Comparison of ENCODE assay signal across 1 cellular context in genomic region chr6:82247634-82248232, GRCh38.
A peak's percentile ranks its signal among the peaks of the same experiment; 100 is the strongest.
TF ChIP-seq lines count a peak whose summit lies in the region.

A gene with protein sequence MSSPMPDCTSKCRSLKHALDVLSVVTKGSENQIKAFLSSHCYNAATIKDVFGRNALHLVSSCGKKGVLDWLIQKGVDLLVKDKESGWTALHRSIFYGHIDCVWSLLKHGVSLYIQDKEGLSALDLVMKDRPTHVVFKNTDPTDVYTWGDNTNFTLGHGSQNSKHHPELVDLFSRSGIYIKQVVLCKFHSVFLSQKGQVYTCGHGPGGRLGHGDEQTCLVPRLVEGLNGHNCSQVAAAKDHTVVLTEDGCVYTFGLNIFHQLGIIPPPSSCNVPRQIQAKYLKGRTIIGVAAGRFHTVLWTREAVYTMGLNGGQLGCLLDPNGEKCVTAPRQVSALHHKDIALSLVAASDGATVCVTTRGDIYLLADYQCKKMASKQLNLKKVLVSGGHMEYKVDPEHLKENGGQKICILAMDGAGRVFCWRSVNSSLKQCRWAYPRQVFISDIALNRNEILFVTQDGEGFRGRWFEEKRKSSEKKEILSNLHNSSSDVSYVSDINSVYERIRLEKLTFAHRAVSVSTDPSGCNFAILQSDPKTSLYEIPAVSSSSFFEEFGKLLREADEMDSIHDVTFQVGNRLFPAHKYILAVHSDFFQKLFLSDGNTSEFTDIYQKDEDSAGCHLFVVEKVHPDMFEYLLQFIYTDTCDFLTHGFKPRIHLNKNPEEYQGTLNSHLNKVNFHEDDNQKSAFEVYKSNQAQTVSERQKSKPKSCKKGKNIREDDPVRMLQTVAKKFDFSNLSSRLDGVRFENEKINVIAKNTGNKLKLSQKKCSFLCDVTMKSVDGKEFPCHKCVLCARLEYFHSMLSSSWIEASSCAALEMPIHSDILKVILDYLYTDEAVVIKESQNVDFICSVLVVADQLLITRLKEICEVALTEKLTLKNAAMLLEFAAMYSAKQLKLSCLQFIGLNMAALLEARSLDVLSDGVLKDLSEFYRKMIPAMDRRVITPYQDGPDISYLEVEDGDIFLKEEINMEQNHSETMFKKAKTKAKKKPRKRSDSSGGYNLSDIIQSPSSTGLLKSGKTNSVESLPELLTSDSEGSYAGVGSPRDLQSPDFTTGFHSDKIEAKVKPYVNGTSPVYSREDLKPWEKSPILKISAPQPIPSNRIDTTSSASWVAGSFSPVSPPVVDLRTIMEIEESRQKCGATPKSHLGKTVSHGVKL (N-terminal part only) (minus strand): TSS chr6:82247744. CDS start chr6:82240486, 7,258 bp downstream.

TF ChIP-seq in GM12878, 131 proteins besides CTCF, POLR2A, EP300 and RAD21 (continued from another document and continues in another):
- TF ChIP-seq, protein P1, sequence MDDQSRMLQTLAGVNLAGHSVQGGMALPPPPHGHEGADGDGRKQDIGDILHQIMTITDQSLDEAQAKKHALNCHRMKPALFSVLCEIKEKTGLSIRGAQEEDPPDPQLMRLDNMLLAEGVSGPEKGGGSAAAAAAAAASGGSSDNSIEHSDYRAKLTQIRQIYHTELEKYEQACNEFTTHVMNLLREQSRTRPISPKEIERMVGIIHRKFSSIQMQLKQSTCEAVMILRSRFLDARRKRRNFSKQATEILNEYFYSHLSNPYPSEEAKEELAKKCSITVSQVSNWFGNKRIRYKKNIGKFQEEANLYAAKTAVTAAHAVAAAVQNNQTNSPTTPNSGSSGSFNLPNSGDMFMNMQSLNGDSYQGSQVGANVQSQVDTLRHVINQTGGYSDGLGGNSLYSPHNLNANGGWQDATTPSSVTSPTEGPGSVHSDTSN (IDR thresholded peaks at IDR 0.05; ENCODE audit: insufficient replicate concordance, low read depth, low read length) = peak; percentile 58
- TF ChIP-seq SMARCA5 (IDR thresholded peaks at IDR 0.05) = no peak
- TF ChIP-seq MTA2 (IDR thresholded peaks at IDR 0.05; ENCODE audit: low read depth) = no peak
- TF ChIP-seq HCFC1 (IDR thresholded peaks at IDR 0.05; ENCODE audit: low read length) = 0 out of 2 replicates have a peak, but pooled peaks have one; percentile 20
- TF ChIP-seq CREB1 (IDR thresholded peaks at IDR 0.05; ENCODE audit: low read depth) = peak; percentile 40; the same call in 1 of the 2 replicates
- TF ChIP-seq STAT1 (conservative IDR thresholded peaks at IDR 0.05) = 0 out of 2 replicates have a peak, but pooled peaks have one; percentile 22
- no peak for TF ChIP-seq TCF3 (IDR thresholded peaks at IDR 0.05; ENCODE audit: borderline replicate concordance, insufficient read depth, low read depth, low read length)
- no peak for TF ChIP-seq IRF4 (IDR thresholded peaks at IDR 0.05; ENCODE audit: low read depth, low read length)
- TF ChIP-seq EED (IDR thresholded peaks at IDR 0.05; ENCODE audit: low read depth) = peak; percentile 25; the same call in 1 of the 2 replicates
- TF ChIP-seq, protein P2, sequence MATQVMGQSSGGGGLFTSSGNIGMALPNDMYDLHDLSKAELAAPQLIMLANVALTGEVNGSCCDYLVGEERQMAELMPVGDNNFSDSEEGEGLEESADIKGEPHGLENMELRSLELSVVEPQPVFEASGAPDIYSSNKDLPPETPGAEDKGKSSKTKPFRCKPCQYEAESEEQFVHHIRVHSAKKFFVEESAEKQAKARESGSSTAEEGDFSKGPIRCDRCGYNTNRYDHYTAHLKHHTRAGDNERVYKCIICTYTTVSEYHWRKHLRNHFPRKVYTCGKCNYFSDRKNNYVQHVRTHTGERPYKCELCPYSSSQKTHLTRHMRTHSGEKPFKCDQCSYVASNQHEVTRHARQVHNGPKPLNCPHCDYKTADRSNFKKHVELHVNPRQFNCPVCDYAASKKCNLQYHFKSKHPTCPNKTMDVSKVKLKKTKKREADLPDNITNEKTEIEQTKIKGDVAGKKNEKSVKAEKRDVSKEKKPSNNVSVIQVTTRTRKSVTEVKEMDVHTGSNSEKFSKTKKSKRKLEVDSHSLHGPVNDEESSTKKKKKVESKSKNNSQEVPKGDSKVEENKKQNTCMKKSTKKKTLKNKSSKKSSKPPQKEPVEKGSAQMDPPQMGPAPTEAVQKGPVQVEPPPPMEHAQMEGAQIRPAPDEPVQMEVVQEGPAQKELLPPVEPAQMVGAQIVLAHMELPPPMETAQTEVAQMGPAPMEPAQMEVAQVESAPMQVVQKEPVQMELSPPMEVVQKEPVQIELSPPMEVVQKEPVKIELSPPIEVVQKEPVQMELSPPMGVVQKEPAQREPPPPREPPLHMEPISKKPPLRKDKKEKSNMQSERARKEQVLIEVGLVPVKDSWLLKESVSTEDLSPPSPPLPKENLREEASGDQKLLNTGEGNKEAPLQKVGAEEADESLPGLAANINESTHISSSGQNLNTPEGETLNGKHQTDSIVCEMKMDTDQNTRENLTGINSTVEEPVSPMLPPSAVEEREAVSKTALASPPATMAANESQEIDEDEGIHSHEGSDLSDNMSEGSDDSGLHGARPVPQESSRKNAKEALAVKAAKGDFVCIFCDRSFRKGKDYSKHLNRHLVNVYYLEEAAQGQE (IDR thresholded peaks at IDR 0.05; ENCODE audit: low read depth, low read length) = no peak
- TF ChIP-seq, protein P3, sequence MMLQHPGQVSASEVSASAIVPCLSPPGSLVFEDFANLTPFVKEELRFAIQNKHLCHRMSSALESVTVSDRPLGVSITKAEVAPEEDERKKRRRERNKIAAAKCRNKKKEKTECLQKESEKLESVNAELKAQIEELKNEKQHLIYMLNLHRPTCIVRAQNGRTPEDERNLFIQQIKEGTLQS (IDR thresholded peaks at IDR 0.05; ENCODE audit: borderline replicate concordance, extremely low read depth, low read depth, low read length) = no peak
- TF ChIP-seq, protein P4, sequence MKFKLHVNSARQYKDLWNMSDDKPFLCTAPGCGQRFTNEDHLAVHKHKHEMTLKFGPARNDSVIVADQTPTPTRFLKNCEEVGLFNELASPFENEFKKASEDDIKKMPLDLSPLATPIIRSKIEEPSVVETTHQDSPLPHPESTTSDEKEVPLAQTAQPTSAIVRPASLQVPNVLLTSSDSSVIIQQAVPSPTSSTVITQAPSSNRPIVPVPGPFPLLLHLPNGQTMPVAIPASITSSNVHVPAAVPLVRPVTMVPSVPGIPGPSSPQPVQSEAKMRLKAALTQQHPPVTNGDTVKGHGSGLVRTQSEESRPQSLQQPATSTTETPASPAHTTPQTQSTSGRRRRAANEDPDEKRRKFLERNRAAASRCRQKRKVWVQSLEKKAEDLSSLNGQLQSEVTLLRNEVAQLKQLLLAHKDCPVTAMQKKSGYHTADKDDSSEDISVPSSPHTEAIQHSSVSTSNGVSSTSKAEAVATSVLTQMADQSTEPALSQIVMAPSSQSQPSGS (IDR thresholded peaks at IDR 0.05; ENCODE audit: low read length) = no peak
- TF ChIP-seq SUPT20H (IDR thresholded peaks at IDR 0.05; ENCODE audit: borderline replicate concordance, control insufficient read depth, low read depth, low read length) = no peak
- TF ChIP-seq YBX1 (IDR thresholded peaks at IDR 0.05) = no peak
- no peak for TF ChIP-seq HDAC2 (IDR thresholded peaks at IDR 0.05)
- no peak for TF ChIP-seq STAT3 (IDR thresholded peaks at IDR 0.05; ENCODE audit: low read depth, low read length)
- 0 out of 2 replicates have a peak, but pooled peaks have one; percentile 13 for TF ChIP-seq NFIC (IDR thresholded peaks at IDR 0.05; ENCODE audit: low read depth, low read length)
- TF ChIP-seq POLR2AphosphoS5 (IDR thresholded peaks at IDR 0.05; ENCODE audit: low read length) = 0 out of 2 replicates have a peak, but pooled peaks have one; percentile 42
- no peak for TF ChIP-seq SREBF2 (IDR thresholded peaks at IDR 0.05; ENCODE audit: low read length)
- TF ChIP-seq, protein P5, sequence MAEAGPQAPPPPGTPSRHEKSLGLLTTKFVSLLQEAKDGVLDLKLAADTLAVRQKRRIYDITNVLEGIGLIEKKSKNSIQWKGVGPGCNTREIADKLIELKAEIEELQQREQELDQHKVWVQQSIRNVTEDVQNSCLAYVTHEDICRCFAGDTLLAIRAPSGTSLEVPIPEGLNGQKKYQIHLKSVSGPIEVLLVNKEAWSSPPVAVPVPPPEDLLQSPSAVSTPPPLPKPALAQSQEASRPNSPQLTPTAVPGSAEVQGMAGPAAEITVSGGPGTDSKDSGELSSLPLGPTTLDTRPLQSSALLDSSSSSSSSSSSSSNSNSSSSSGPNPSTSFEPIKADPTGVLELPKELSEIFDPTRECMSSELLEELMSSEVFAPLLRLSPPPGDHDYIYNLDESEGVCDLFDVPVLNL (IDR thresholded peaks at IDR 0.05; ENCODE audit: low read depth, low read length) = no peak
- 0 out of 2 replicates have a peak, but pooled peaks have one; percentile 1 for TF ChIP-seq LARP7 (IDR thresholded peaks at IDR 0.05)
- no peak for TF ChIP-seq SMC3 (IDR thresholded peaks at IDR 0.05; ENCODE audit: borderline replicate concordance, low read length)
- TF ChIP-seq TCF7 (IDR thresholded peaks at IDR 0.05; ENCODE audit: borderline replicate concordance) = no peak
- no peak for TF ChIP-seq ZZZ3 (IDR thresholded peaks at IDR 0.05; ENCODE audit: control insufficient read depth, insufficient read length, low read depth)
- TF ChIP-seq MEF2A (IDR thresholded peaks at IDR 0.05; ENCODE audit: insufficient read depth, low read depth, low read length) = no peak
- peak; percentile 91 for TF ChIP-seq CHD2 (IDR thresholded peaks at IDR 0.05; ENCODE audit: borderline replicate concordance, low read depth, low read length)
- no peak for TF ChIP-seq ZNF274 (IDR thresholded peaks at IDR 0.05; ENCODE audit: insufficient read depth, insufficient read length)
- TF ChIP-seq GATAD2B (conservative IDR thresholded peaks at IDR 0.05; ENCODE audit: low read depth) = no peak; the same call in none of the 2 replicates
- no peak for TF ChIP-seq ETV6 (conservative IDR thresholded peaks at IDR 0.05 in 1 of 2, IDR thresholded peaks at IDR 0.05 in 1 of 2; ENCODE audit: borderline replicate concordance in 1 of 2, low read depth in 1 of 2)
- TF ChIP-seq PML (IDR thresholded peaks at IDR 0.05; ENCODE audit: low read length) = peak; percentile 83; the same call in 1 of the 2 replicates
- no peak for TF ChIP-seq BCL11A (IDR thresholded peaks at IDR 0.05; ENCODE audit: low read depth, low read length)
- TF ChIP-seq POLR2AphosphoS2 (IDR thresholded peaks at IDR 0.05; ENCODE audit: low read depth, low read length) = peak; percentile 60
- TF ChIP-seq, protein P6, sequence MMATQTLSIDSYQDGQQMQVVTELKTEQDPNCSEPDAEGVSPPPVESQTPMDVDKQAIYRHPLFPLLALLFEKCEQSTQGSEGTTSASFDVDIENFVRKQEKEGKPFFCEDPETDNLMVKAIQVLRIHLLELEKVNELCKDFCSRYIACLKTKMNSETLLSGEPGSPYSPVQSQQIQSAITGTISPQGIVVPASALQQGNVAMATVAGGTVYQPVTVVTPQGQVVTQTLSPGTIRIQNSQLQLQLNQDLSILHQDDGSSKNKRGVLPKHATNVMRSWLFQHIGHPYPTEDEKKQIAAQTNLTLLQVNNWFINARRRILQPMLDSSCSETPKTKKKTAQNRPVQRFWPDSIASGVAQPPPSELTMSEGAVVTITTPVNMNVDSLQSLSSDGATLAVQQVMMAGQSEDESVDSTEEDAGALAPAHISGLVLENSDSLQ (IDR thresholded peaks at IDR 0.05) = peak; percentile 80
- no peak for TF ChIP-seq NFXL1 (IDR thresholded peaks at IDR 0.05; ENCODE audit: borderline replicate concordance)
- TF ChIP-seq SUZ12 (IDR thresholded peaks at IDR 0.05; ENCODE audit: unreplicated experiment) = no peak
- TF ChIP-seq, protein P7, sequence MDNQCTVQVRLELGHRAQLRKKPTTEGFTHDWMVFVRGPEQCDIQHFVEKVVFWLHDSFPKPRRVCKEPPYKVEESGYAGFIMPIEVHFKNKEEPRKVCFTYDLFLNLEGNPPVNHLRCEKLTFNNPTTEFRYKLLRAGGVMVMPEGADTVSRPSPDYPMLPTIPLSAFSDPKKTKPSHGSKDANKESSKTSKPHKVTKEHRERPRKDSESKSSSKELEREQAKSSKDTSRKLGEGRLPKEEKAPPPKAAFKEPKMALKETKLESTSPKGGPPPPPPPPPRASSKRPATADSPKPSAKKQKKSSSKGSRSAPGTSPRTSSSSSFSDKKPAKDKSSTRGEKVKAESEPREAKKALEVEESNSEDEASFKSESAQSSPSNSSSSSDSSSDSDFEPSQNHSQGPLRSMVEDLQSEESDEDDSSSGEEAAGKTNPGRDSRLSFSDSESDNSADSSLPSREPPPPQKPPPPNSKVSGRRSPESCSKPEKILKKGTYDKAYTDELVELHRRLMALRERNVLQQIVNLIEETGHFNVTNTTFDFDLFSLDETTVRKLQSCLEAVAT (IDR thresholded peaks at IDR 0.05) = peak; percentile 67
- TF ChIP-seq ZNF687 (IDR thresholded peaks at IDR 0.05) = peak; percentile 72
- no peak for TF ChIP-seq DPF2 (IDR thresholded peaks at IDR 0.05)
- peak; percentile 78 for TF ChIP-seq IKZF1 (conservative IDR thresholded peaks at IDR 0.05)
- peak; percentile 79 for TF ChIP-seq YY1 (IDR thresholded peaks at IDR 0.05; ENCODE audit: low read depth, low read length)
